In the genomic region with DNA sequence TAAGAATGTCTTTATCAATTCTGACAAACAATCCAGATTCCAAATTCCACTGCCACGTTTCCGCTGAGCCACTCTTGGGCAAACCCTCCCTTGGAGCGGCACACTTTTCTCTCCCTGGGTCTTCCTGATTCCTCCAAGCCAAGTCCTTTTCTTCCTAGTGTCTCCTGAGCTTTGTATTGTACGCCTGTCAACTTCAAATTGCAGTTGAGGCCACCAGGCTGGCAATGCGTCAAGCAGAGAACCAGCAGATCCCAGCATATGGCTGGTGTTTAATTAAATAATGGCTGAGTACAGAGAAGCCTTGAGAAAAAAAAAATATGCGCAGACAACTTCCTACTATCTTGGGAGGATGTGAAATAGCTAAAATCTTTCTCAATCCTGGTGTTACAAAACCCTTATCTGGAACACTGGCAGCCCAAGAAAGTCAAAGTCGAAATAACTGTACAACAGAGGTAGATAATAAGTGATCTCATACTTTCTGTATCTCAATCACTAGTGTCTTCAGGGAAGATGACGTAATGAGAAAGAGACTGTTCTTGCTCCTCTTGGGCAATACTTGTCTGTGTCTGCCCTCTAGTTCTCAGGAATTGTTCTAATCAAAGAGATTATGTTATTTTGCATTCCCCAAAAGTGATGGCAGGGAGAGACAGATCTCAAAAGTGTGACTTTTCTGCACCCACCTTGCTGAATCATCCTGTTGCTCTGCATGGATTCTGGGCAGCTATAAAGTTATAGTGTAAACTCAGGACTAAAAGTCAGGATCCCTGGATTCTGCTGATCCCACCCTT, we compare ENCODE assay signal across 1 cellular context.
TF ChIP-seq lines count a peak whose summit lies in the region.

No MANE protein-coding gene starts in this region.

TF ChIP-seq in K562, 482 proteins besides CTCF, POLR2A, EP300 and RAD21 (continued from another document and continues in another):
- TF ChIP-seq ZNF592 (IDR thresholded peaks at IDR 0.05) = no peak
- peak; percentile 43; the same call in 1 of the 2 replicates for TF ChIP-seq CREB1 (IDR thresholded peaks at IDR 0.05)
- TF ChIP-seq CREB1 (CRISPR knock-in tag; IDR thresholded peaks at IDR 0.05) = peak; percentile 66
- no peak for TF ChIP-seq ZBTB26 (CRISPR knock-in tag; IDR thresholded peaks at IDR 0.05)
- no peak for TF ChIP-seq EWSR1 (IDR thresholded peaks at IDR 0.05; ENCODE audit: borderline replicate concordance, low read depth, partially characterized antibody)
- TF ChIP-seq ZBTB1 (CRISPR knock-in tag; IDR thresholded peaks at IDR 0.05; ENCODE audit: borderline replicate concordance, low read depth) = no peak
- TF ChIP-seq ZNF324 (CRISPR knock-in tag; IDR thresholded peaks at IDR 0.05) = no peak
- TF ChIP-seq TEAD4 (IDR thresholded peaks at IDR 0.05; ENCODE audit: low read length) = peak; percentile 44; the same call in 1 of the 2 replicates
- no peak for TF ChIP-seq TEAD4 (CRISPR knock-in tag; IDR thresholded peaks at IDR 0.05; ENCODE audit: borderline replicate concordance)
- no peak for TF ChIP-seq ZNF347 (CRISPR knock-in tag; IDR thresholded peaks at IDR 0.05; ENCODE audit: low read depth)
- TF ChIP-seq FOXM1 (IDR thresholded peaks at IDR 0.05; ENCODE audit: low read depth) = no peak
- TF ChIP-seq FOXM1 (CRISPR knock-in tag; IDR thresholded peaks at IDR 0.05; ENCODE audit: low read depth) = no peak
- TF ChIP-seq SRSF1 (IDR thresholded peaks at IDR 0.05; ENCODE audit: low read depth, low read length) = no peak
- TF ChIP-seq MAFK (IDR thresholded peaks at IDR 0.05; ENCODE audit: low read length) = 0 out of 2 replicates have a peak, but pooled peaks have one; percentile 4
- no peak for TF ChIP-seq ZFX (CRISPR knock-in tag; IDR thresholded peaks at IDR 0.05)
- no peak for TF ChIP-seq ZNF280A (IDR thresholded peaks at IDR 0.05; ENCODE audit: low read depth, partially characterized antibody)
- TF ChIP-seq PHTF2 (CRISPR knock-in tag; IDR thresholded peaks at IDR 0.05) = no peak
- TF ChIP-seq DPF2 (IDR thresholded peaks at IDR 0.05) = peak; percentile 61; the same call in 1 of the 2 replicates
- no peak for TF ChIP-seq MCM7 (IDR thresholded peaks at IDR 0.05)
- 0 out of 2 replicates have a peak, but pooled peaks have one; percentile 31 for TF ChIP-seq ZNF384 (IDR thresholded peaks at IDR 0.05; ENCODE audit: low read depth, low read length)
- no peak for TF ChIP-seq HDAC2 (IDR thresholded peaks at IDR 0.05)
- TF ChIP-seq CEBPG (CRISPR knock-in tag; IDR thresholded peaks at IDR 0.05) = peak; percentile 87
- TF ChIP-seq CEBPG (tag; conservative IDR thresholded peaks at IDR 0.05 in 1 of 2, IDR thresholded peaks at IDR 0.05 in 1 of 2) = peak; percentile 98
- TF ChIP-seq, protein P1, sequence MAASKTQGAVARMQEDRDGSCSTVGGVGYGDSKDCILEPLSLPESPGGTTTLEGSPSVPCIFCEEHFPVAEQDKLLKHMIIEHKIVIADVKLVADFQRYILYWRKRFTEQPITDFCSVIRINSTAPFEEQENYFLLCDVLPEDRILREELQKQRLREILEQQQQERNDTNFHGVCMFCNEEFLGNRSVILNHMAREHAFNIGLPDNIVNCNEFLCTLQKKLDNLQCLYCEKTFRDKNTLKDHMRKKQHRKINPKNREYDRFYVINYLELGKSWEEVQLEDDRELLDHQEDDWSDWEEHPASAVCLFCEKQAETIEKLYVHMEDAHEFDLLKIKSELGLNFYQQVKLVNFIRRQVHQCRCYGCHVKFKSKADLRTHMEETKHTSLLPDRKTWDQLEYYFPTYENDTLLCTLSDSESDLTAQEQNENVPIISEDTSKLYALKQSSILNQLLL (CRISPR knock-in tag; IDR thresholded peaks at IDR 0.05; ENCODE audit: borderline replicate concordance) = no peak
- TF ChIP-seq, protein P2, sequence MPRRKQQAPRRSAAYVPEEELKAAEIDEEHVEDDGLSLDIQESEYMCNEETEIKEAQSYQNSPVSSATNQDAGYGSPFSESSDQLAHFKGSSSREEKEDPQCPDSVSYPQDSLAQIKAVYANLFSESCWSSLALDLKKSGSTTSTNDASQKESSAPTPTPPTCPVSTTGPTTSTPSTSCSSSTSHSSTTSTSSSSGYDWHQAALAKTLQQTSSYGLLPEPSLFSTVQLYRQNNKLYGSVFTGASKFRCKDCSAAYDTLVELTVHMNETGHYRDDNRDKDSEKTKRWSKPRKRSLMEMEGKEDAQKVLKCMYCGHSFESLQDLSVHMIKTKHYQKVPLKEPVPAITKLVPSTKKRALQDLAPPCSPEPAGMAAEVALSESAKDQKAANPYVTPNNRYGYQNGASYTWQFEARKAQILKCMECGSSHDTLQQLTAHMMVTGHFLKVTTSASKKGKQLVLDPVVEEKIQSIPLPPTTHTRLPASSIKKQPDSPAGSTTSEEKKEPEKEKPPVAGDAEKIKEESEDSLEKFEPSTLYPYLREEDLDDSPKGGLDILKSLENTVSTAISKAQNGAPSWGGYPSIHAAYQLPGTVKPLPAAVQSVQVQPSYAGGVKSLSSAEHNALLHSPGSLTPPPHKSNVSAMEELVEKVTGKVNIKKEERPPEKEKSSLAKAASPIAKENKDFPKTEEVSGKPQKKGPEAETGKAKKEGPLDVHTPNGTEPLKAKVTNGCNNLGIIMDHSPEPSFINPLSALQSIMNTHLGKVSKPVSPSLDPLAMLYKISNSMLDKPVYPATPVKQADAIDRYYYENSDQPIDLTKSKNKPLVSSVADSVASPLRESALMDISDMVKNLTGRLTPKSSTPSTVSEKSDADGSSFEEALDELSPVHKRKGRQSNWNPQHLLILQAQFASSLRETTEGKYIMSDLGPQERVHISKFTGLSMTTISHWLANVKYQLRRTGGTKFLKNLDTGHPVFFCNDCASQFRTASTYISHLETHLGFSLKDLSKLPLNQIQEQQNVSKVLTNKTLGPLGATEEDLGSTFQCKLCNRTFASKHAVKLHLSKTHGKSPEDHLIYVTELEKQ (CRISPR knock-in tag; IDR thresholded peaks at IDR 0.05) = no peak
- TF ChIP-seq SNRNP70 (optimal IDR thresholded peaks at IDR 0.05; ENCODE audit: low read depth, low read length) = no peak
- TF ChIP-seq RBM39 (optimal IDR thresholded peaks at IDR 0.05; ENCODE audit: low read depth, low read length) = no peak
- no peak for TF ChIP-seq PBX2 (CRISPR knock-in tag; IDR thresholded peaks at IDR 0.05; ENCODE audit: low read depth)
- 0 out of 2 replicates have a peak, but pooled peaks have one; percentile 25 for TF ChIP-seq PBX2 (tag; conservative IDR thresholded peaks at IDR 0.05; ENCODE audit: low read depth)
- no peak for TF ChIP-seq TBP (optimal IDR thresholded peaks at IDR 0.05; ENCODE audit: low read depth, low read length)
- peak; percentile 30; the same call in 1 of the 2 replicates for TF ChIP-seq TAL1 (IDR thresholded peaks at IDR 0.05)
- TF ChIP-seq RCOR1 (IDR thresholded peaks at IDR 0.05; ENCODE audit: borderline replicate concordance in 1 of 2, low read depth in 2 of 2, low read length in 2 of 2) = peak in 1 of 2 experiments; percentile 87; a peak in 2 of 4 replicates
- TF ChIP-seq ZBTB33 (CRISPR knock-in tag; IDR thresholded peaks at IDR 0.05) = no peak
- no peak for TF ChIP-seq MCM3 (IDR thresholded peaks at IDR 0.05)
- peak; percentile 35 for TF ChIP-seq ARID1B (IDR thresholded peaks at IDR 0.05)
- no peak for TF ChIP-seq SREBF2 (CRISPR knock-in tag; IDR thresholded peaks at IDR 0.05)
- no peak for TF ChIP-seq ZBTB2 (IDR thresholded peaks at IDR 0.05)
- TF ChIP-seq ZNF668 (CRISPR knock-in tag; IDR thresholded peaks at IDR 0.05) = no peak
- TF ChIP-seq JUND (IDR thresholded peaks at IDR 0.05; ENCODE audit: borderline replicate concordance, low read depth, low read length) = peak; percentile 94
- TF ChIP-seq JUND (tag; IDR thresholded peaks at IDR 0.05; ENCODE audit: borderline replicate concordance, low read depth, low read length) = peak; percentile 99
- 0 out of 2 replicates have a peak, but pooled peaks have one; percentile 28 for TF ChIP-seq L3MBTL2 (IDR thresholded peaks at IDR 0.05)
- TF ChIP-seq CCNT2 (IDR thresholded peaks at IDR 0.05; ENCODE audit: borderline replicate concordance, extremely low read depth, insufficient read length, low read depth, low read length) = no peak
- TF ChIP-seq NONO (IDR thresholded peaks at IDR 0.05; ENCODE audit: low read depth in 2 of 2, low read length in 1 of 2) = no peak
